Comparison of ENCODE assay signal across 1 cellular context in genomic region chr16:67935402-67936123, GRCh38.
TF ChIP-seq lines count a peak whose summit lies in the region.

No MANE protein-coding gene starts in this region.

TF ChIP-seq in HepG2, 621 proteins besides CTCF, POLR2A, EP300 and RAD21 (continued from another document and continues in another):
- TF ChIP-seq SPEN (CRISPR knock-in tag; IDR thresholded peaks at IDR 0.05; ENCODE audit: low read depth): peak; percentile 73; the same call in 1 of the 2 replicates
- no peak for TF ChIP-seq HDAC6 (IDR thresholded peaks at IDR 0.05; ENCODE audit: low read depth, low read length)
- TF ChIP-seq PRPF4 (IDR thresholded peaks at IDR 0.05; ENCODE audit: low read depth, low read length, poor library complexity, severe bottlenecking): no peak
- no peak; the same call in 1 of the 2 replicates for TF ChIP-seq ETS1 (CRISPR knock-in tag; IDR thresholded peaks at IDR 0.05)
- TF ChIP-seq TEF (CRISPR knock-in tag; IDR thresholded peaks at IDR 0.05): 0 out of 2 replicates have a peak, but pooled peaks have one; percentile 66
- TF ChIP-seq PITX1 (CRISPR knock-in tag; IDR thresholded peaks at IDR 0.05): peak; percentile 16; the same call in 1 of the 2 replicates
- TF ChIP-seq TAF1 (CRISPR knock-in tag; IDR thresholded peaks at IDR 0.05): peak; percentile 97
- no peak; the same call in 1 of the 2 replicates for TF ChIP-seq GFI1 (CRISPR knock-in tag; IDR thresholded peaks at IDR 0.05; ENCODE audit: borderline replicate concordance)
- peak; percentile 65; the same call in 1 of the 2 replicates for TF ChIP-seq ZNF362 (CRISPR knock-in tag; IDR thresholded peaks at IDR 0.05; ENCODE audit: borderline replicate concordance)
- no peak for TF ChIP-seq ZBTB40 (IDR thresholded peaks at IDR 0.05)
- TF ChIP-seq ZBTB40 (CRISPR knock-in tag; IDR thresholded peaks at IDR 0.05): 0 out of 2 replicates have a peak, but pooled peaks have one; percentile 21
- TF ChIP-seq NR2C2 (CRISPR knock-in tag; IDR thresholded peaks at IDR 0.05; ENCODE audit: borderline replicate concordance): peak; percentile 71
- TF ChIP-seq HNF4G (IDR thresholded peaks at IDR 0.05; ENCODE audit: borderline replicate concordance, low read depth, low read length): no peak
- 0 out of 2 replicates have a peak, but pooled peaks have one; percentile 15 for TF ChIP-seq HNF4G (CRISPR knock-in tag; IDR thresholded peaks at IDR 0.05; ENCODE audit: borderline replicate concordance, low read depth)
- peak; percentile 98 for TF ChIP-seq MYC (CRISPR knock-in tag; IDR thresholded peaks at IDR 0.05; ENCODE audit: borderline replicate concordance)
- peak; percentile 97 for TF ChIP-seq ZC3H13 (CRISPR knock-in tag; IDR thresholded peaks at IDR 0.05)
- no peak for TF ChIP-seq ZNF30 (CRISPR knock-in tag; IDR thresholded peaks at IDR 0.05)
- TF ChIP-seq KMT2A (CRISPR knock-in tag; IDR thresholded peaks at IDR 0.05): peak; percentile 58
- 0 out of 2 replicates have a peak, but pooled peaks have one; percentile 56 for TF ChIP-seq KLF13 (CRISPR knock-in tag; IDR thresholded peaks at IDR 0.05)
- TF ChIP-seq JUND (CRISPR knock-in tag; IDR thresholded peaks at IDR 0.05): peak; percentile 69; the same call in 1 of the 2 replicates
- TF ChIP-seq ZNF17 (CRISPR knock-in tag; IDR thresholded peaks at IDR 0.05): no peak
- TF ChIP-seq ZMYM4 (CRISPR knock-in tag; IDR thresholded peaks at IDR 0.05): peak; percentile 52
- no peak; the same call in 1 of the 2 replicates for TF ChIP-seq ZSCAN22 (CRISPR knock-in tag; IDR thresholded peaks at IDR 0.05)
- TF ChIP-seq NBN (conservative IDR thresholded peaks at IDR 0.05): no peak
- no peak; the same call in none of the 2 replicates for TF ChIP-seq ZBTB25 (CRISPR knock-in tag; IDR thresholded peaks at IDR 0.05)
- TF ChIP-seq ZNF788 (CRISPR knock-in tag; IDR thresholded peaks at IDR 0.05; ENCODE audit: borderline replicate concordance): 0 out of 2 replicates have a peak, but pooled peaks have one; percentile 49
- peak; percentile 99; the same call in 1 of the 2 replicates for TF ChIP-seq TBP (CRISPR knock-in tag; IDR thresholded peaks at IDR 0.05)
- TF ChIP-seq ZNF451 (CRISPR knock-in tag; IDR thresholded peaks at IDR 0.05): peak; percentile 94; the same call in 1 of the 2 replicates
- TF ChIP-seq ZNF343 (CRISPR knock-in tag; IDR thresholded peaks at IDR 0.05): peak; percentile 71; the same call in 1 of the 2 replicates
- TF ChIP-seq RBM22 (optimal IDR thresholded peaks at IDR 0.05; ENCODE audit: low read length): no peak
- peak; percentile 39 for TF ChIP-seq ZBTB33 (CRISPR knock-in tag; IDR thresholded peaks at IDR 0.05)
- no peak; the same call in 1 of the 2 replicates for TF ChIP-seq PPARG (CRISPR knock-in tag; conservative IDR thresholded peaks at IDR 0.05)
- no peak for TF ChIP-seq HNRNPH1 (optimal IDR thresholded peaks at IDR 0.05; ENCODE audit: low read depth, low read length)
- TF ChIP-seq ERF (CRISPR knock-in tag; IDR thresholded peaks at IDR 0.05): peak; percentile 91
- no peak for TF ChIP-seq PLRG1 (conservative IDR thresholded peaks at IDR 0.05)
- TF ChIP-seq ZNF567 (CRISPR knock-in tag; IDR thresholded peaks at IDR 0.05; ENCODE audit: borderline replicate concordance): 0 out of 2 replicates have a peak, but pooled peaks have one; percentile 53
- TF ChIP-seq SMYD3 (CRISPR knock-in tag; IDR thresholded peaks at IDR 0.05): peak; percentile 42; the same call in 1 of the 2 replicates
- no peak for TF ChIP-seq ZNF83 (CRISPR knock-in tag; IDR thresholded peaks at IDR 0.05; ENCODE audit: borderline replicate concordance)
- peak; percentile 82; the same call in 1 of the 2 replicates for TF ChIP-seq RFXAP (CRISPR knock-in tag; IDR thresholded peaks at IDR 0.05; ENCODE audit: borderline replicate concordance)
- peak; percentile 13; the same call in 1 of the 2 replicates for TF ChIP-seq ZNF253 (CRISPR knock-in tag; IDR thresholded peaks at IDR 0.05; ENCODE audit: borderline replicate concordance)
- TF ChIP-seq MAZ (IDR thresholded peaks at IDR 0.05; ENCODE audit: borderline replicate concordance, low read depth, low read length): peak; percentile 64; the same call in 1 of the 2 replicates
- TF ChIP-seq MAZ (CRISPR knock-in tag; IDR thresholded peaks at IDR 0.05; ENCODE audit: low read depth): peak; percentile 42; the same call in 1 of the 2 replicates
